Comparison of ENCODE assay signal across 8 cellular contexts in the genomic region with DNA sequence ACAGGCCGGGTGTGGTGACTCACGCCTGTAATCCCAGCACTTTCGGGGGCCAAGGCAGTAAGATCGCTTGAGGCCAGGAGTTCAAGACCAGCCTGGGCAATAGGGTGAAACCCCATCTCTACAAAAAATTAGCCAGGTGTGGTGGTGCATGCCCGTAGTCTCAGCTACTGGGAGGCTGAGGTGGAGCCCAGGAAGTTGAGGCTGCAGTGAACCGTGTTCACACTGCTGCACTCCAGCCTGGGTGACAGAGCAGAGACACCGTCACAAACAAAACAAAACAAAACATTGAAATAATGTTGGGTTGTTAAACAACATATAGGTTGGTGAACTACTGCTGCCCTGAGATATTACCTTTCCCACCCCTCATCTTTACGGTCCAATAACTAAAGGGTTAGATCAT.
"Had no signal": no experiment of that assay in that cellular context is flagged by ENCODE, and none has a peak within 500 bp of the region (broad histone marks: within the 10 kb centered on the region; RNA-seq: fewer than 3 reads in every experiment).

No MANE protein-coding gene starts in this region.

- H3K9me3 Mint-ChIP-seq: IgD-negative memory B cell had no signal

- H3K4me3 Mint-ChIP-seq: IgD-negative memory B cell had no signal

- DNase-seq: IMR-90, KBM-7, KG1 had no signal

- FAIRE-seq: HepG2, HTR-8/SVneo, K562 had no signal

- H3K27me3 Mint-ChIP-seq: IgD-negative memory B cell had no signal

- H3K4me3 ChIP-seq: K562 had no signal

- H3K27ac ChIP-seq: HL-60 had no signal

- H3K27ac Mint-ChIP-seq: IgD-negative memory B cell had no signal
